In the genomic region with DNA sequence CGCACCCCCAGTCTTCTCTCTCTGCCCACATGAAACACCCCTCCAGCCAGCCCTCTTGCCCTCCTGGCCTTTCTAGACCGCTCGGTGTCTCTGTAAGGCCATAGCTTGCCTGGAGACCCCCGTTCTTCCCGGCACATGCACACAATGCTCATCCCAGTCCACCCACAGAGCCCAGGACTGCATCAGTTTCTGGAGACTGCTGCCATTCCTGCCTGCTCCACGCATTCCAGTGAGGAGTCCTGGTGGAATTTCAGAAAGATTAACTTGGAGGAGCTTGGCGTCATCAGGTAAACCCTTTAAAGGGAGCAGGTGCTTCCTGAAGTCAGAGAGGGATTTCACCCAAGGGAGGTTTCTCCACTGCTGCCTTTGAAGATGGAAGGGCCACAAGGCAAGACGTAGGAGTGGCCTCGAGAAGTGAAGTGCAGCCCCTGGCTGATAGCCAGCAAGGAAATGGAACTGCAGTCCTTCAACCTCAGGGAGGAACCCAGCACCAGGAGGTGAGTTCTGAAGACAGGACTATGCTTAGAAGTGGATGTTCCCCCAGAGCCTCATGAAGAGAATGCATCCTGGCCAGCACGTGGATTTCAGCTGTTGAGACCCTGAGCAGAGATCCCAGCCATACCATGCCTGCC, we compare ENCODE assay signal across 23 cellular contexts. TPM values are rescaled to one million over a fixed set of nuclear protein-coding genes. Genes with fewer than 3 reads are reported as not detected.
DNase-seq lines count a peak whose midpoint lies in the region; ATAC-seq, FAIRE-seq and TF ChIP-seq lines count a peak whose summit lies in the region.
"Had no signal": no experiment of that assay in that cellular context is flagged by ENCODE, and none has a peak within 500 bp of the region (broad histone marks: within the 10 kb centered on the region; RNA-seq: fewer than 3 reads in every experiment).

No MANE protein-coding gene starts in this region.

- TF ChIP-seq CTCF in NB4 (IDR thresholded peaks at IDR 0.05; ENCODE audit: low read depth, low read length): no peak

- FAIRE-seq in HTR-8/SVneo (lab: Jason Lieb, UNC): no peak
- FAIRE-seq: islet of Langerhans had no signal

- H3K4me3 Mint-ChIP-seq in activated CD4-positive, alpha-beta T cell treated with anti-CD3 and anti-CD28 coated beads, Interleukin-2, amount 10 ng/mL, durations not matched to agents 7 days and 5 days: no peak overlapping the region
- H3K4me3 Mint-ChIP-seq in activated CD4-positive, alpha-beta T cell treated with anti-CD3 and anti-CD28 coated beads, Interleukin-2, amount 10 ng/mL, durations not matched to agents 24 days and 14 days: no peak overlapping the region
- no peak overlapping the region for H3K4me3 Mint-ChIP-seq in natural killer cell treated with Interleukin-12 subunit alpha and Interleukin-12 subunit beta and Interleukin-15 and Interleukin-18, amount 100 ng/mL, for 72 hours
- H3K4me3 Mint-ChIP-seq: activated naive CD4-positive, alpha-beta T cell treated with anti-CD3 and anti-CD28 coated beads, Interleukin-2, amount 10 ng/mL, durations not matched to agents 7 days and 5 days; activated T-cell treated with anti-CD3 and anti-CD28 coated beads, Interleukin-2, amount 50 U/mL, for 4 hours; memory B cell had no signal

- H3K4me1 Mint-ChIP-seq in activated CD4-positive, alpha-beta T cell treated with anti-CD3 and anti-CD28 coated beads, Interleukin-2, amount 10 ng/mL, durations not matched to agents 7 days and 5 days: peaks cover 12% of the 10 kb centered on the region
- H3K4me1 Mint-ChIP-seq in activated CD4-positive, alpha-beta T cell treated with anti-CD3 and anti-CD28 coated beads, Interleukin-2, amount 10 ng/mL, durations not matched to agents 24 days and 14 days: peaks cover 5% of the 10 kb centered on the region
- peaks cover 0 to 11% of the 10 kb centered on the region in 2 donors for H3K4me1 Mint-ChIP-seq in natural killer cell treated with Interleukin-12 subunit alpha and Interleukin-12 subunit beta and Interleukin-15 and Interleukin-18, amount 100 ng/mL, for 72 hours (ENCODE audit: low read depth in 2 of 2)

- no peaks in the 10 kb centered on the region for H3K9me3 Mint-ChIP-seq in activated CD4-positive, alpha-beta T cell treated with anti-CD3 and anti-CD28 coated beads, Interleukin-2, amount 10 ng/mL, durations not matched to agents 7 days and 5 days
- no peaks in the 10 kb centered on the region for H3K9me3 Mint-ChIP-seq in activated CD4-positive, alpha-beta T cell treated with anti-CD3 and anti-CD28 coated beads, Interleukin-2, amount 10 ng/mL, durations not matched to agents 24 days and 14 days
- no peaks in the 10 kb centered on the region for H3K9me3 Mint-ChIP-seq in natural killer cell treated with Interleukin-12 subunit alpha and Interleukin-12 subunit beta and Interleukin-15 and Interleukin-18, amount 100 ng/mL, for 72 hours
- H3K9me3 Mint-ChIP-seq: activated naive CD4-positive, alpha-beta T cell treated with anti-CD3 and anti-CD28 coated beads, Interleukin-2, amount 10 ng/mL, durations not matched to agents 7 days and 5 days; activated T-cell treated with anti-CD3 and anti-CD28 coated beads, Interleukin-2, amount 50 U/mL, for 4 hours; memory B cell had no signal

- intact Hi-C loops in activated CD4-positive, alpha-beta T cell treated with anti-CD3 and anti-CD28 coated beads, Interleukin-2, amount 10 ng/mL, durations not matched to agents 24 days and 14 days (cut with micrococcal nuclease): no loop called here
- intact Hi-C loops in left colon (cut with DNase I, micrococcal nuclease): no loop called here

- H3K27me3 Mint-ChIP-seq in activated CD4-positive, alpha-beta T cell treated with anti-CD3 and anti-CD28 coated beads, Interleukin-2, amount 10 ng/mL, durations not matched to agents 7 days and 5 days: no peaks in the 10 kb centered on the region
- no peaks in the 10 kb centered on the region for H3K27me3 Mint-ChIP-seq in activated CD4-positive, alpha-beta T cell treated with anti-CD3 and anti-CD28 coated beads, Interleukin-2, amount 10 ng/mL, durations not matched to agents 24 days and 14 days
- no peaks in the 10 kb centered on the region for H3K27me3 Mint-ChIP-seq in natural killer cell treated with Interleukin-12 subunit alpha and Interleukin-12 subunit beta and Interleukin-15 and Interleukin-18, amount 100 ng/mL, for 72 hours
- H3K27me3 Mint-ChIP-seq: activated naive CD4-positive, alpha-beta T cell treated with anti-CD3 and anti-CD28 coated beads, Interleukin-2, amount 10 ng/mL, durations not matched to agents 7 days and 5 days; memory B cell had no signal

- peak overlapping the region; percentile 36 for H3K27ac Mint-ChIP-seq in activated CD4-positive, alpha-beta T cell treated with anti-CD3 and anti-CD28 coated beads, Interleukin-2, amount 10 ng/mL, durations not matched to agents 7 days and 5 days
- H3K27ac Mint-ChIP-seq in activated CD4-positive, alpha-beta T cell treated with anti-CD3 and anti-CD28 coated beads, Interleukin-2, amount 10 ng/mL, durations not matched to agents 24 days and 14 days: no peak overlapping the region
- no peak overlapping the region for H3K27ac Mint-ChIP-seq in natural killer cell treated with Interleukin-12 subunit alpha and Interleukin-12 subunit beta and Interleukin-15 and Interleukin-18, amount 100 ng/mL, for 72 hours
- H3K27ac Mint-ChIP-seq: activated naive CD4-positive, alpha-beta T cell treated with anti-CD3 and anti-CD28 coated beads, Interleukin-2, amount 10 ng/mL, durations not matched to agents 7 days and 5 days; memory B cell had no signal

- CTCF ChIA-PET in activated CD4-positive, alpha-beta T cell treated with anti-CD3 and anti-CD28 coated beads, Interleukin-2, amount 10 ng/mL, durations not matched to agents 7 days and 5 days (lab: Charles Lee): interaction anchor here (1.9 kb wide), 1 partner anchor 17 kb away, joined by 5 read pairs; no protein-coding TSS in a partner anchor

- no peaks in the 10 kb centered on the region for H3K36me3 Mint-ChIP-seq in activated CD4-positive, alpha-beta T cell treated with anti-CD3 and anti-CD28 coated beads, Interleukin-2, amount 10 ng/mL, durations not matched to agents 7 days and 5 days (ENCODE audit: low read depth)
- no peaks in the 10 kb centered on the region for H3K36me3 Mint-ChIP-seq in activated CD4-positive, alpha-beta T cell treated with anti-CD3 and anti-CD28 coated beads, Interleukin-2, amount 10 ng/mL, durations not matched to agents 24 days and 14 days (ENCODE audit: low read depth)
- H3K36me3 Mint-ChIP-seq in natural killer cell treated with Interleukin-12 subunit alpha and Interleukin-12 subunit beta and Interleukin-15 and Interleukin-18, amount 100 ng/mL, for 72 hours: no peaks in the 10 kb centered on the region
- H3K36me3 Mint-ChIP-seq: activated naive CD4-positive, alpha-beta T cell treated with anti-CD3 and anti-CD28 coated beads, Interleukin-2, amount 10 ng/mL, durations not matched to agents 7 days and 5 days had no signal

- POLR2A ChIA-PET in activated CD4-positive, alpha-beta T cell treated with anti-CD3 and anti-CD28 coated beads, Interleukin-2, amount 10 ng/mL, durations not matched to agents 7 days and 5 days (lab: Charles Lee): no interaction called here

- no peak overlapping the region for H3K4me3 ChIP-seq in NB4 (ENCODE audit: low read depth, low read length)
- H3K4me3 ChIP-seq: psoas muscle, smooth muscle cell, thoracic aorta had no signal

- DNase-seq in activated CD4-positive, alpha-beta T cell treated with anti-CD3 and anti-CD28 coated beads, Interleukin-2, amount 10 ng/mL, durations not matched to agents 7 days and 5 days: no peak
- DNase-seq in activated CD4-positive, alpha-beta T cell treated with anti-CD3 and anti-CD28 coated beads, Interleukin-2, amount 10 ng/mL, durations not matched to agents 24 days and 14 days: no peak
- DNase-seq in NB4 (ENCODE audit: low read depth): peak; percentile 18
- peak in 1 of 2 donors; percentile 57 for DNase-seq in left colon
- DNase-seq in ureter (ENCODE audit: low spot score): peak; percentile 73
- DNase-seq in activated CD4-positive, alpha-beta T cell treated with anti-CD3 and anti-CD28 coated beads, Interleukin-2, amount 50 U/mL, for 1 hour: no peak
- DNase-seq in HTR-8/SVneo (ENCODE audit: insufficient read length, low spot score): no peak
- no peak for DNase-seq in natural killer cell treated with Interleukin-12 subunit alpha and Interleukin-12 subunit beta and Interleukin-15 and Interleukin-18, amount 100 ng/mL, for 72 hours (ENCODE audit: low spot score)
- DNase-seq: ACHN; activated CD4-positive, alpha-beta T cell treated with anti-CD3 and anti-CD28 coated beads, Interleukin-2, amount 50 U/mL, for 48 hours; activated naive CD4-positive, alpha-beta T cell treated with anti-CD3 and anti-CD28 coated beads, Interleukin-2, amount 10 ng/mL, durations not matched to agents 7 days and 5 days; activated T-cell treated with anti-CD3 and anti-CD28 coated beads, Interleukin-2, amount 50 U/mL, for 4 hours; aorta; GOT3; NCI-H1048; NCI-H2171; NCI-H69; psoas muscle; stimulated activated CD8-positive, alpha-beta memory T cell treated with anti-CD3 and anti-CD28 coated beads, Interleukin-4, amount 100 ng/mL, for 48 hours had no signal

- TF ChIP-seq POLR2A in NB4 (IDR thresholded peaks at IDR 0.05; ENCODE audit: extremely low read depth, insufficient read length): no peak

- peak; percentile 93 for ATAC-seq in left colon
- ATAC-seq in natural killer cell treated with Interleukin-12 subunit alpha and Interleukin-12 subunit beta and Interleukin-15 and Interleukin-18, amount 100 ng/mL, for 72 hours: no peak
- ATAC-seq: activated T-cell treated with anti-CD3 and anti-CD28 coated beads, Interleukin-2, amount 50 U/mL, for 4 hours; psoas muscle had no signal

RNA-seq across cellular contexts. Expression of gene SLC41A3, which starts 19.2 kb away (rescaled TPM):
- total RNA-seq in activated CD4-positive, alpha-beta T cell treated with anti-CD3 and anti-CD28 coated beads, Interleukin-2, amount 10 ng/mL, durations not matched to agents 7 days and 5 days: 10 to 100 TPM; 26.0 to 31.1 TPM
- 17.9 and 20.1 TPM in 2 replicates for total RNA-seq in activated CD4-positive, alpha-beta T cell treated with anti-CD3 and anti-CD28 coated beads, Interleukin-2, amount 10 ng/mL, durations not matched to agents 24 days and 14 days
- total RNA-seq in left colon (10 to 100 TPM; 31.3 to 31.4 TPM), ureter (72.0 TPM)
- total RNA-seq in natural killer cell treated with Interleukin-12 subunit alpha and Interleukin-12 subunit beta and Interleukin-15 and Interleukin-18, amount 100 ng/mL, for 72 hours: 10 to 100 TPM; 30.4 to 36.4 TPM

Comparison
In these comparisons a context has a peak if more than half of its experiments do, and no peak if none do; other contexts are left out.
1. DNase-seq: peak in NB4 (single experiment) and ureter (single experiment); none in activated CD4-positive, alpha-beta T cell treated with anti-CD3 and anti-CD28 coated beads, Interleukin-2, amount 10 ng/mL, durations not matched to agents 7 days and 5 days (single experiment), activated CD4-positive, alpha-beta T cell treated with anti-CD3 and anti-CD28 coated beads, Interleukin-2, amount 10 ng/mL, durations not matched to agents 24 days and 14 days (single experiment), activated CD4-positive, alpha-beta T cell treated with anti-CD3 and anti-CD28 coated beads, Interleukin-2, amount 50 U/mL, for 1 hour (single experiment), HTR-8/SVneo (single experiment) and natural killer cell treated with Interleukin-12 subunit alpha and Interleukin-12 subunit beta and Interleukin-15 and Interleukin-18, amount 100 ng/mL, for 72 hours (single experiment).